10 cellular contexts compared by ENCODE assay signal in the genomic region with DNA sequence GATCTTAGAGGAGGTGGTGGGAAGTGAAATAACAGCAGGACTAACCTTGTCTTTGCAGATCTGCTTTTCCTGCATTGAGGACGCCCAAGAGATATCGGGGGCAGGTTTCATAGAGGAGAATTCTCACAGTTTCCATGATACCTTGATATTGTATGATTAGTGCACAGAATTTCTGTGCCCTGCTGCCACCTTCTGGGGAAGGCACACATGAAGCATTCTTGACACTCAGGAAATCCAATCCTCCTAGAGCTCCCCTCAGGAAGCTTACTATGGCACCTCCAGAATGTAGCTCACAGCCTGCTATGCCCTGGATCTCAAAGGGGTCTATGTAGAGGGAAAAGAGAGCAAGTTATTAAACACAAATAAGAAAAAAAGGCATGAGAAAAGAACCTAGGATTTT. TPM values are rescaled to one million over a fixed set of nuclear protein-coding genes. Genes with fewer than 3 reads are reported as not detected.
DNase-seq lines count a peak whose midpoint lies in the region; ATAC-seq, FAIRE-seq and TF ChIP-seq lines count a peak whose summit lies in the region.
"Had no signal": no experiment of that assay in that cellular context is flagged by ENCODE, and none has a peak within 500 bp of the region (broad histone marks: within the 10 kb centered on the region; RNA-seq: fewer than 3 reads in every experiment).

No MANE protein-coding gene starts in this region.

- no peak overlapping the region for H3K4me2 ChIP-seq in H1 (ENCODE audit: insufficient read depth in 1 of 2, low read depth in 2 of 2, low read length in 2 of 2)

- no peak for FAIRE-seq in H1 (lab: Jason Lieb, UNC)

- H3K79me1 ChIP-seq in H1 (ENCODE audit: low read depth, low read length): no peaks in the 10 kb centered on the region

- H2BK5ac ChIP-seq in H1 (ENCODE audit: low read depth, low read length): no peak overlapping the region

- no peaks in the 10 kb centered on the region for H3K23me2 ChIP-seq in H1 (ENCODE audit: low read depth, low read length)

- H2BK15ac ChIP-seq in H1 (ENCODE audit: low read length): no peak overlapping the region

- no peak overlapping the region for H2BK20ac ChIP-seq in H1 (ENCODE audit: low read length)

- ATAC-seq in GM21360 (IDR thresholded peaks at IDR 0.05; ENCODE audit: unreplicated experiment): no peak
- ATAC-seq in stimulated activated memory B cell treated with anti-CD40 and anti-IgM and Interleukin-4, amounts not matched to agents 10 μg/mL and 1 μg/mL and 100 μg/mL, for 72 hours: no peak

- POLR2A ChIA-PET in H1 (lab: Charles Lee; ENCODE audit: partially characterized antibody): no interaction called here

- H3K9ac ChIP-seq in H1 (replicated peaks in 1 of 4; ENCODE audit: extremely low read depth in 1 of 4, low read depth in 3 of 4, low read length in 3 of 4): no peak overlapping the region

- no peak overlapping the region for H4K91ac ChIP-seq in H1 (replicated peaks; ENCODE audit: insufficient read length, low read length)

- no peak for TF ChIP-seq POLR2A in H1 (IDR thresholded peaks at IDR 0.05; ENCODE audit: control extremely low read depth in 1 of 2, low read depth in 2 of 2, low read length in 2 of 2)

- TF ChIP-seq CTCF in GM10266 (IDR thresholded peaks at IDR 0.05; ENCODE audit: control insufficient read depth, insufficient read depth, low read depth, missing control alignments) (peak; percentile 64), H1 (IDR thresholded peaks at IDR 0.05; ENCODE audit: control extremely low read depth in 1 of 3, insufficient read depth in 1 of 3, low read depth in 1 of 3, low read length in 3 of 3) (peak; percentile 1 to 48 (median 39))

- no peak overlapping the region for H4K5ac ChIP-seq in H1 (ENCODE audit: insufficient read length, low read depth, low read length)

- no peak overlapping the region for H3K4ac ChIP-seq in H1 (replicated peaks; ENCODE audit: insufficient read length, low read depth, low read length)

- no peaks in the 10 kb centered on the region for H3K27me3 Mint-ChIP-seq in stimulated activated memory B cell treated with anti-CD40 and anti-IgM and Interleukin-4, amounts not matched to agents 10 μg/mL and 1 μg/mL and 100 μg/mL, for 72 hours

- H2AFZ ChIP-seq in H1 (ENCODE audit: low read length): no peak overlapping the region

- H4K20me1 ChIP-seq in H1 (replicated peaks in 1 of 2; ENCODE audit: control insufficient read depth in 1 of 2, insufficient read depth in 2 of 2, low read length in 2 of 2): no peaks in the 10 kb centered on the region

- no peaks in the 10 kb centered on the region for H3K36me3 Mint-ChIP-seq in stimulated activated memory B cell treated with anti-CD40 and anti-IgM and Interleukin-4, amounts not matched to agents 10 μg/mL and 1 μg/mL and 100 μg/mL, for 72 hours

- no peak overlapping the region for H3K56ac ChIP-seq in H1 (replicated peaks; ENCODE audit: insufficient read length, low read depth, low read length)

- no peak overlapping the region for H3K4me3 ChIP-seq in H1 (ENCODE audit: extremely low read depth in 1 of 4, insufficient read depth in 2 of 4, low read depth in 3 of 4, low read length in 4 of 4)

- in situ Hi-C loops in ACHN (cut with HindIII; ENCODE audit: low pct_ligation_motif_present, low pct_unique_long_range_greater_than_20kb, low sequenced_read_pairs): no loop called here

- H3K27me3 ChIP-seq in H1 (replicated peaks in 1 of 4; ENCODE audit: control insufficient read depth in 3 of 4, extremely low read depth in 1 of 4, insufficient read depth in 3 of 4, low read length in 3 of 4): no peaks in the 10 kb centered on the region

- H3K9me3 Mint-ChIP-seq in stimulated activated memory B cell treated with anti-CD40 and anti-IgM and Interleukin-4, amounts not matched to agents 10 μg/mL and 1 μg/mL and 100 μg/mL, for 72 hours: no peaks in the 10 kb centered on the region
- H3K9me3 Mint-ChIP-seq: central memory CD8-positive, alpha-beta T cell had no signal

- no peak overlapping the region for H3K27ac ChIP-seq in H1 (ENCODE audit: low read depth, low read length)

- H3K14ac ChIP-seq in H1 (ENCODE audit: insufficient read length): no peak overlapping the region

- no peaks in the 10 kb centered on the region; a peak in 1 of 4 replicates for H3K9me3 ChIP-seq in H1 (ENCODE audit: insufficient read depth in 2 of 2, low read depth in 1 of 2, low read length in 1 of 2)

- no peak overlapping the region for H4K8ac ChIP-seq in H1 (ENCODE audit: extremely low read depth, insufficient read depth, low read length)

- no peak overlapping the region for H2AK5ac ChIP-seq in H1 (ENCODE audit: low read depth, low read length)

- no peak overlapping the region for H3K18ac ChIP-seq in H1 (ENCODE audit: extremely low read depth, low read length)

- no peak overlapping the region for H2BK12ac ChIP-seq in H1 (ENCODE audit: low read depth, low read length)

- H3K36me3 ChIP-seq in H1 (ENCODE audit: control insufficient read depth in 2 of 4, insufficient read depth in 4 of 4, low read length in 3 of 4): no peaks in the 10 kb centered on the region

- no peaks in the 10 kb centered on the region for H3K4me1 ChIP-seq in H1 (replicated peaks in 1 of 4; ENCODE audit: control insufficient read depth in 3 of 4, insufficient read depth in 4 of 4, low read length in 3 of 4)

- no peak overlapping the region for H3K4me3 Mint-ChIP-seq in stimulated activated memory B cell treated with anti-CD40 and anti-IgM and Interleukin-4, amounts not matched to agents 10 μg/mL and 1 μg/mL and 100 μg/mL, for 72 hours
- H3K4me3 Mint-ChIP-seq: central memory CD8-positive, alpha-beta T cell had no signal

- 94% methylated on average over 2 of the region's 2 CpGs; no CpG with 5 or more reads in 1 of the 2 experiments for WGBS in H1 (ENCODE audit: extremely low coverage in 1 of 2, insufficient coverage in 1 of 2, insufficient read length in 1 of 2, insufficient replicate concordance in 2 of 2, low coverage in 1 of 2, low lambda C conversion rate in 2 of 2, missing lambda C conversion rate in 1 of 2), 2 experiments

- peaks cover 20% of the 10 kb centered on the region for H3K4me1 Mint-ChIP-seq in stimulated activated memory B cell treated with anti-CD40 and anti-IgM and Interleukin-4, amounts not matched to agents 10 μg/mL and 1 μg/mL and 100 μg/mL, for 72 hours

- TF ChIP-seq RAD21 in H1 (IDR thresholded peaks at IDR 0.05 in 1 of 2, conservative IDR thresholded peaks at IDR 0.05 in 1 of 2; ENCODE audit: low read depth in 2 of 2, low read length in 2 of 2): peak; percentile 54 to 66

- no peaks in the 10 kb centered on the region for H3K79me2 ChIP-seq in H1 (ENCODE audit: control insufficient read depth in 1 of 2, insufficient read depth in 2 of 2, low read length in 2 of 2)

- no peak overlapping the region for H2BK120ac ChIP-seq in H1 (replicated peaks; ENCODE audit: low read depth, low read length)

- CTCF ChIA-PET in H1 (lab: Charles Lee; ENCODE audit: partially characterized antibody): interaction anchor here (0.7 to 3.1 kb wide), 12 partner anchors 9 to 391 kb away, joined by 3 to 33 read pairs (median 3); no protein-coding TSS in a partner anchor

- H3K27ac Mint-ChIP-seq in stimulated activated memory B cell treated with anti-CD40 and anti-IgM and Interleukin-4, amounts not matched to agents 10 μg/mL and 1 μg/mL and 100 μg/mL, for 72 hours: no peak overlapping the region

- H3K23ac ChIP-seq in H1 (ENCODE audit: insufficient read length): no peak overlapping the region

- TF ChIP-seq EP300 in H1 (IDR thresholded peaks at IDR 0.05; ENCODE audit: borderline replicate concordance in 1 of 2, low read depth in 2 of 2, low read length in 2 of 2): no peak

- peak; percentile 13 for DNase-seq in ACHN
- no peak for DNase-seq in GM10266 (ENCODE audit: extremely low spot score)
- DNase-seq in NCI-H1105 treated with DMSO at 0.1 percent for 48 hours (lab: John Stamatoyannopoulos, UW): peak; percentile 61
- DNase-seq in H1 (ENCODE audit: low read depth in 1 of 2, low spot score in 2 of 2): no peak
- DNase-seq in AG20443 (ENCODE audit: low spot score): no peak
- no peak for DNase-seq in cerebellar cortex (ENCODE audit: low spot score)
- DNase-seq: NCI-H524 had no signal

TF ChIP-seq in H1, 55 proteins besides CTCF, POLR2A, EP300 and RAD21 (continues in another document):
- no peak for TF ChIP-seq POU5F1 (IDR thresholded peaks at IDR 0.05; ENCODE audit: low read depth, low read length)

RNA-seq across cellular contexts. Expression of gene CD1B, which starts 1.5 kb away (rescaled TPM):
- not detected in 2 replicates for total RNA-seq in H1 (2021; fragmentation: NEBNext Ultra II Directional; extraction: Animal tissue kit (Norgen Biotek cat#: 25700))
- polyA plus RNA-seq in H1 (2011; rRNA removed): not detected in 2 replicates
- polyA plus RNA-seq in H1 (2011; cell fraction: cytosol; rRNA removed): not detected
- polyA plus RNA-seq in H1 (2011; cell fraction: nucleus; rRNA removed): not detected
- polyA plus RNA-seq in H1 (2012, experiment 1 of 2): not detected in 4 replicates
- not detected for polyA plus RNA-seq in H1 (2012, experiment 2 of 2)
- not detected for polyA plus RNA-seq in H1 (2013, experiment 1 of 2)
- polyA plus RNA-seq in H1 (2013, experiment 2 of 2): not detected
- polyA minus RNA-seq in H1 (2011; rRNA and poly(A)+ RNA removed): not detected in 2 replicates
- polyA minus RNA-seq in H1 (2011; cell fraction: cytosol; rRNA and poly(A)+ RNA removed): not detected
- polyA minus RNA-seq in H1 (2011; cell fraction: nucleus; rRNA and poly(A)+ RNA removed): not detected

RNA-seq across cellular contexts. Expression of gene CD1E, which starts 23.9 kb away (rescaled TPM):
- not detected in 2 replicates for total RNA-seq in H1 (2021; fragmentation: NEBNext Ultra II Directional; extraction: Animal tissue kit (Norgen Biotek cat#: 25700))
- not detected in 2 replicates for polyA plus RNA-seq in H1 (2011; rRNA removed)
- polyA plus RNA-seq in H1 (2011; cell fraction: cytosol; rRNA removed): not detected
- polyA plus RNA-seq in H1 (2011; cell fraction: nucleus; rRNA removed): not detected
- polyA plus RNA-seq in H1 (2012, experiment 1 of 2): not detected in 4 replicates
- not detected for polyA plus RNA-seq in H1 (2012, experiment 2 of 2)
- polyA plus RNA-seq in H1 (2013, experiment 1 of 2): not detected
- not detected for polyA plus RNA-seq in H1 (2013, experiment 2 of 2)
- not detected in 2 replicates for polyA minus RNA-seq in H1 (2011; rRNA and poly(A)+ RNA removed)
- not detected for polyA minus RNA-seq in H1 (2011; cell fraction: cytosol; rRNA and poly(A)+ RNA removed)
- not detected for polyA minus RNA-seq in H1 (2011; cell fraction: nucleus; rRNA and poly(A)+ RNA removed)

RNA-seq across cellular contexts. Expression of gene CD1C, which starts 40.1 kb away (rescaled TPM):
- 0.27 and 0.35 TPM in 2 replicates for total RNA-seq in H1 (2021; fragmentation: NEBNext Ultra II Directional; extraction: Animal tissue kit (Norgen Biotek cat#: 25700))
- 0.06 TPM in 2 replicates for polyA plus RNA-seq in H1 (2011; rRNA removed)
- 0.10 TPM for polyA plus RNA-seq in H1 (2011; cell fraction: cytosol; rRNA removed)
- polyA plus RNA-seq in H1 (2011; cell fraction: nucleus; rRNA removed): not detected
- polyA plus RNA-seq in H1 (2012, experiment 1 of 2): 0.16 TPM in 1 of 4 replicates, not detected in the others
- polyA plus RNA-seq in H1 (2012, experiment 2 of 2): not detected
- polyA plus RNA-seq in H1 (2013, experiment 1 of 2): 0.22 TPM
- polyA plus RNA-seq in H1 (2013, experiment 2 of 2): 0.40 TPM
- polyA minus RNA-seq in H1 (2011; rRNA and poly(A)+ RNA removed): not detected in 2 replicates
- not detected for polyA minus RNA-seq in H1 (2011; cell fraction: cytosol; rRNA and poly(A)+ RNA removed)
- polyA minus RNA-seq in H1 (2011; cell fraction: nucleus; rRNA and poly(A)+ RNA removed): not detected

Comparison
In these comparisons a context has a peak if more than half of its experiments do, and no peak if none do; other contexts are left out.
1. DNase-seq: peak in ACHN (single experiment) and NCI-H1105 treated with DMSO at 0.1 percent for 48 hours (single experiment); none in GM10266 (single experiment), H1 (0 of 2), AG20443 (single experiment) and cerebellar cortex (single experiment).